In the genomic region with DNA sequence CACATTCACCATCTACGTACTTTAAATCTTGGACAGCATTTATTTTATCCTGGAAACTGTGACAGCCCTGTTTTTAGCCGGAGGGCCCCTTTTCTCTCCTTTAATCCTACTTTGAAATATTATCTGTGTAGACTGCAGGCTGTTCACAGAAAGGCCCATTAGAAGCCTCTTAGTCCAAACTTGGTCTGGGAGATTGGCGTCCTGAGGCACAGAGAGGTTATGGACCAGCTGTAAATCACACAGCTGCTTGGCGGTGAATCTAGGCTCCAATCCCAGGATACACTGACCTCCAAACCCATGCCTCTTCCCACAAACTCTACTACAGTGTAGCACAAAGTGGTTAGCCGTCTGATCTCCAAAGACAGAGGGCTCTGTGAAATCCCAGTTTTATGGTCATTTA, we compare ENCODE assay signal across 33 cellular contexts. TPM values are rescaled to one million over a fixed set of nuclear protein-coding genes. Genes with fewer than 3 reads are reported as not detected.
"Had no signal": no experiment of that assay in that cellular context is flagged by ENCODE, and none has a peak within 500 bp of the region (broad histone marks: within the 10 kb centered on the region; RNA-seq: fewer than 3 reads in every experiment).

No MANE protein-coding gene starts in this region.

- H3K36me3 ChIP-seq: ascending aorta, breast epithelium, WERI-Rb-1 had no signal

- H3K9me3 Mint-ChIP-seq: activated CD8-positive, alpha-beta T cell treated with anti-CD3 and anti-CD28 coated beads for 36 hours; activated naive CD4-positive, alpha-beta T cell treated with anti-CD3 and anti-CD28 coated beads, Interleukin-2, amount 50 U/mL, for 24 hours; activated naive CD8-positive, alpha-beta T cell treated with anti-CD3 and anti-CD28 coated beads, Interleukin-2, amount 10 ng/mL, durations not matched to agents 7 days and 5 days; activated T-cell treated with anti-CD3 and anti-CD28 coated beads, Interleukin-2, amount 50 U/mL, for 4 hours had no signal

- H3K9me3 ChIP-seq: ascending aorta, breast epithelium had no signal

- H3K4me1 Mint-ChIP-seq: activated naive CD4-positive, alpha-beta T cell treated with anti-CD3 and anti-CD28 coated beads, Interleukin-2, amount 50 U/mL, for 24 hours had no signal

- H3K27ac ChIP-seq: ascending aorta, breast epithelium, SK-N-MC, WERI-Rb-1 had no signal

- ATAC-seq: activated CD8-positive, alpha-beta T cell treated with anti-CD3 and anti-CD28 coated beads for 36 hours; activated T-cell treated with anti-CD3 and anti-CD28 coated beads, Interleukin-2, amount 50 U/mL, for 4 hours had no signal

- H3K4me3 Mint-ChIP-seq: activated CD8-positive, alpha-beta T cell treated with anti-CD3 and anti-CD28 coated beads for 36 hours; activated naive CD4-positive, alpha-beta T cell treated with anti-CD3 and anti-CD28 coated beads, Interleukin-2, amount 50 U/mL, for 24 hours; activated naive CD8-positive, alpha-beta T cell treated with anti-CD3 and anti-CD28 coated beads, Interleukin-2, amount 10 ng/mL, durations not matched to agents 7 days and 5 days; activated T-cell treated with anti-CD3 and anti-CD28 coated beads, Interleukin-2, amount 50 U/mL, for 4 hours had no signal

- H3K36me3 Mint-ChIP-seq: activated naive CD4-positive, alpha-beta T cell treated with anti-CD3 and anti-CD28 coated beads, Interleukin-2, amount 50 U/mL, for 24 hours; activated naive CD8-positive, alpha-beta T cell treated with anti-CD3 and anti-CD28 coated beads, Interleukin-2, amount 10 ng/mL, durations not matched to agents 7 days and 5 days had no signal

- H3K4me3 ChIP-seq: ascending aorta, breast epithelium, SK-N-MC had no signal

- DNase-seq: activated CD4-positive, alpha-beta T cell treated with anti-CD3 and anti-CD28 coated beads for 1 hour; activated CD4-positive, alpha-beta T cell treated with anti-CD3 and anti-CD28 coated beads for 48 hours; activated CD4-positive, alpha-beta T cell treated with anti-CD3 and anti-CD28 coated beads, Interleukin-2, amount 50 U/mL, for 4 hours; activated CD4-positive, CD25-positive, alpha-beta regulatory T cell; activated CD8-positive, alpha-beta memory T cell treated with anti-CD3 and anti-CD28 coated beads, Interleukin-2, amount 50 U/mL, for 4 hours; activated CD8-positive, alpha-beta T cell treated with anti-CD3 and anti-CD28 coated beads for 36 hours; activated effector memory CD4-positive, alpha-beta T cell treated with Interleukin-2 at 50 U/mL for 16 hours; activated naive CD4-positive, alpha-beta T cell treated with Interleukin-2 at 50 U/mL for 16 hours; activated naive CD8-positive, alpha-beta T cell treated with anti-CD3 and anti-CD28 coated beads, Interleukin-2, amount 10 ng/mL, durations not matched to agents 7 days and 5 days; activated T-cell treated with anti-CD3 and anti-CD28 coated beads for 4 hours; activated T-cell treated with anti-CD3 and anti-CD28 coated beads, Interleukin-2, amount 50 U/mL, for 4 hours; amygdala; NCI-H1092 treated with DMSO at 0.1 percent for 48 hours; NCI-H1417; NCI-H146; NCI-H187; NCI-H2029 treated with DMSO at 0.1 percent for 48 hours; NCI-H2107; NCI-H2171; NCI-H510A; NCI-H526; NCI-H748 treated with DMSO at 0.1 percent for 48 hours; NK-92 treated with Interleukin-12 subunit alpha and Interleukin-12 subunit beta, amount 100 ng/mL, for 24 hours; Right ventricle myocardium superior; T1000; WERI-Rb-1 had no signal

- H3K4me1 ChIP-seq: breast epithelium had no signal

- H3K27ac Mint-ChIP-seq: activated CD8-positive, alpha-beta T cell treated with anti-CD3 and anti-CD28 coated beads for 36 hours; activated naive CD4-positive, alpha-beta T cell treated with anti-CD3 and anti-CD28 coated beads, Interleukin-2, amount 50 U/mL, for 24 hours; activated naive CD8-positive, alpha-beta T cell treated with anti-CD3 and anti-CD28 coated beads, Interleukin-2, amount 10 ng/mL, durations not matched to agents 7 days and 5 days had no signal

RNA-seq across cellular contexts. Expression of gene KANK4, which starts 4.3 kb away (rescaled TPM):
- total RNA-seq: activated CD8-positive, alpha-beta T cell treated with anti-CD3 and anti-CD28 coated beads for 36 hours; activated naive CD8-positive, alpha-beta T cell treated with anti-CD3 and anti-CD28 coated beads, Interleukin-2, amount 10 ng/mL, durations not matched to agents 7 days and 5 days; activated T-cell treated with anti-CD3 and anti-CD28 coated beads, Interleukin-2, amount 50 U/mL, for 4 hours; ascending aorta; OCI-LY7; T-helper 1 cell treated with Interleukin-12 subunit alpha and Interleukin-12 subunit beta and Interleukin-4 antibody, amounts not matched to agents 30 ng/mL and 1 ng/mL, for 36 hours; T-helper 2 cell treated with Interferon-gamma antibody and Interleukin-4, amounts not matched to agents 100 ng/mL and 5 ng/mL, for 36 hours had no signal
